In genomic region chr13:111911754-111912452, GRCh38 we compare ENCODE assay signal across 1 cellular context.
TF ChIP-seq lines count a peak whose summit lies in the region.

No MANE protein-coding gene starts in this region.

TF ChIP-seq in WTC11, 78 proteins besides CTCF, POLR2A, EP300 and RAD21 (continued from another document):
- no peak for TF ChIP-seq ZNF532 (CRISPR knock-in tag; IDR thresholded peaks at IDR 0.05; ENCODE audit: borderline replicate concordance)
- TF ChIP-seq MLX (CRISPR knock-in tag; IDR thresholded peaks at IDR 0.05), result no peak
- TF ChIP-seq PREB (CRISPR knock-in tag; IDR thresholded peaks at IDR 0.05; ENCODE audit: borderline replicate concordance), result no peak
- TF ChIP-seq ZNF138 (CRISPR knock-in tag; conservative IDR thresholded peaks at IDR 0.05), result no peak
- TF ChIP-seq ZSCAN18 (CRISPR knock-in tag; IDR thresholded peaks at IDR 0.05), result no peak
- TF ChIP-seq PRDM15 (CRISPR knock-in tag; IDR thresholded peaks at IDR 0.05), result no peak
- no peak for TF ChIP-seq NFATC4 (CRISPR knock-in tag; IDR thresholded peaks at IDR 0.05)
- no peak for TF ChIP-seq ZNF219 (CRISPR knock-in tag; IDR thresholded peaks at IDR 0.05; ENCODE audit: borderline replicate concordance)
- TF ChIP-seq TCF7 (CRISPR knock-in tag; IDR thresholded peaks at IDR 0.05; ENCODE audit: low read depth), result no peak
- TF ChIP-seq RORB (CRISPR knock-in tag; IDR thresholded peaks at IDR 0.05), result no peak
